ENCODE assay signal across 8 cellular contexts in genomic region chr10:90856964-90857634, GRCh38. TPM values are rescaled to one million over a fixed set of nuclear protein-coding genes. Genes with fewer than 3 reads are reported as not detected.
DNase-seq lines count a peak whose midpoint lies in the region; ATAC-seq lines count a peak whose summit lies in the region.

No MANE protein-coding gene starts in this region.

- ATAC-seq in HG02798 (IDR thresholded peaks at IDR 0.05; ENCODE audit: poor library complexity, unreplicated experiment) (peak; percentile 6), GM21825 (IDR thresholded peaks at IDR 0.05; ENCODE audit: unreplicated experiment) (no peak)
- peak; percentile 12 for ATAC-seq in activated T-helper 17 cell treated with anti-CD3 and anti-CD28 coated beads, Interleukin-2, amount 50 U/mL, for 72 hours (replicated peaks)
- ATAC-seq in stimulated activated naive B cell treated with anti-CD40 and anti-IgM and Interleukin-4, amounts not matched to agents 10 μg/mL and 1 μg/mL and 100 μg/mL, for 72 hours (replicated peaks): peak; percentile 22 to 32

- peak overlapping the region; percentile 62 for H3K4me3 ChIP-seq in CD8-positive, alpha-beta memory T cell (ENCODE audit: low read length)
- peak overlapping the region; percentile 85 for H3K4me3 ChIP-seq in iPS-18a (ENCODE audit: low read length)

- H3K9ac ChIP-seq in iPS-18a (ENCODE audit: low read length): peak overlapping the region; percentile 29

- POLR2A ChIA-PET in CD8-positive, alpha-beta memory T cell (lab: Charles Lee): no interaction called here

- H3K27me3 Mint-ChIP-seq in CD8-positive, alpha-beta memory T cell: peaks cover 39 to 77% of the 10 kb centered on the region in 2 donors
- peaks cover 48% of the 10 kb centered on the region for H3K27me3 Mint-ChIP-seq in activated T-helper 17 cell treated with anti-CD3 and anti-CD28 coated beads, Interleukin-2, amount 50 U/mL, for 72 hours
- peaks cover 26 to 41% of the 10 kb centered on the region in 2 donors for H3K27me3 Mint-ChIP-seq in stimulated activated naive B cell treated with anti-CD40 and anti-IgM and Interleukin-4, amounts not matched to agents 10 μg/mL and 1 μg/mL and 100 μg/mL, for 72 hours

- peak overlapping the region in 4 of 8 donors; percentile 48 to 79 (median 62) for H3K27ac Mint-ChIP-seq in CD8-positive, alpha-beta memory T cell
- no peak overlapping the region for H3K27ac Mint-ChIP-seq in activated T-helper 17 cell treated with anti-CD3 and anti-CD28 coated beads, Interleukin-2, amount 50 U/mL, for 72 hours
- peak overlapping the region; percentile 37 for H3K27ac Mint-ChIP-seq in stimulated activated naive B cell treated with anti-CD40 and anti-IgM and Interleukin-4, amounts not matched to agents 10 μg/mL and 1 μg/mL and 100 μg/mL, for 72 hours

- peaks cover 5 to 15% (median 14%) of the 10 kb centered on the region in 3 donors for H3K4me1 Mint-ChIP-seq in CD8-positive, alpha-beta memory T cell
- no peaks in the 10 kb centered on the region for H3K4me1 Mint-ChIP-seq in activated T-helper 17 cell treated with anti-CD3 and anti-CD28 coated beads, Interleukin-2, amount 50 U/mL, for 72 hours
- H3K4me1 Mint-ChIP-seq in stimulated activated naive B cell treated with anti-CD40 and anti-IgM and Interleukin-4, amounts not matched to agents 10 μg/mL and 1 μg/mL and 100 μg/mL, for 72 hours: peaks cover 8 to 15% of the 10 kb centered on the region in 2 donors

- CTCF ChIA-PET in CD8-positive, alpha-beta memory T cell (lab: Charles Lee): interaction anchor here (1.1 to 1.3 kb wide), 3 partner anchors 10 to 23 kb away, joined by 3 to 4 read pairs (median 4); partner anchors contain the start of gene RPP30

- H3K9me3 Mint-ChIP-seq in CD8-positive, alpha-beta memory T cell: peaks cover 0 to 2% (median 2%) of the 10 kb centered on the region in 5 donors
- no peaks in the 10 kb centered on the region for H3K9me3 Mint-ChIP-seq in activated T-helper 17 cell treated with anti-CD3 and anti-CD28 coated beads, Interleukin-2, amount 50 U/mL, for 72 hours
- no peaks in the 10 kb centered on the region for H3K9me3 Mint-ChIP-seq in stimulated activated naive B cell treated with anti-CD40 and anti-IgM and Interleukin-4, amounts not matched to agents 10 μg/mL and 1 μg/mL and 100 μg/mL, for 72 hours

- peak overlapping the region; percentile 81 to 90 (median 87) for H3K4me3 Mint-ChIP-seq in CD8-positive, alpha-beta memory T cell
- peak overlapping the region; percentile 83 for H3K4me3 Mint-ChIP-seq in activated T-helper 17 cell treated with anti-CD3 and anti-CD28 coated beads, Interleukin-2, amount 50 U/mL, for 72 hours
- peak overlapping the region; percentile 83 to 84 for H3K4me3 Mint-ChIP-seq in stimulated activated naive B cell treated with anti-CD40 and anti-IgM and Interleukin-4, amounts not matched to agents 10 μg/mL and 1 μg/mL and 100 μg/mL, for 72 hours

- H3K27ac ChIP-seq in CD8-positive, alpha-beta memory T cell (ENCODE audit: low read depth, low read length): no peak overlapping the region
- no peak overlapping the region for H3K27ac ChIP-seq in iPS-18a (ENCODE audit: low read length)

- peaks cover 0 to 4% (median 0%) of the 10 kb centered on the region in 3 donors for H3K36me3 Mint-ChIP-seq in CD8-positive, alpha-beta memory T cell
- H3K36me3 Mint-ChIP-seq in activated T-helper 17 cell treated with anti-CD3 and anti-CD28 coated beads, Interleukin-2, amount 50 U/mL, for 72 hours (ENCODE audit: low read depth): no peaks in the 10 kb centered on the region
- peaks cover 2 to 4% of the 10 kb centered on the region in 2 donors for H3K36me3 Mint-ChIP-seq in stimulated activated naive B cell treated with anti-CD40 and anti-IgM and Interleukin-4, amounts not matched to agents 10 μg/mL and 1 μg/mL and 100 μg/mL, for 72 hours

- no peaks in the 10 kb centered on the region for H3K9me3 ChIP-seq in CD8-positive, alpha-beta memory T cell (ENCODE audit: low read length)
- no peaks in the 10 kb centered on the region for H3K9me3 ChIP-seq in iPS-18a (ENCODE audit: control insufficient read depth, low read depth, low read length)

- H3K36me3 ChIP-seq in CD8-positive, alpha-beta memory T cell (ENCODE audit: insufficient read depth, low read length): no peaks in the 10 kb centered on the region
- H3K36me3 ChIP-seq in iPS-18a (ENCODE audit: control insufficient read depth, low read depth, low read length): no peaks in the 10 kb centered on the region

- H3K4me1 ChIP-seq in CD8-positive, alpha-beta memory T cell (ENCODE audit: insufficient read depth, low read length): peaks cover 5% of the 10 kb centered on the region
- H3K4me1 ChIP-seq in iPS-18a (ENCODE audit: control insufficient read depth, low read depth, low read length): peaks cover 23% of the 10 kb centered on the region

- peaks cover 36% of the 10 kb centered on the region for H3K27me3 ChIP-seq in CD8-positive, alpha-beta memory T cell (ENCODE audit: insufficient read depth, low read length, poor library complexity, severe bottlenecking)
- H3K27me3 ChIP-seq in iPS-18a (ENCODE audit: control insufficient read depth, insufficient read depth, low read length): peaks cover 28% of the 10 kb centered on the region

- peak in 2 of 5 donors; percentile 6 to 47 for DNase-seq in CD8-positive, alpha-beta memory T cell
- no peak for DNase-seq in stimulated activated naive B cell treated with anti-CD40 and anti-IgM and Interleukin-4, amounts not matched to agents 10 μg/mL and 1 μg/mL and 100 μg/mL, for 72 hours
- no peak for DNase-seq in inferior parietal cortex (ENCODE audit: extremely low spot score)
- DNase-seq in NCI-H1694 (lab: John Stamatoyannopoulos, UW): no peak

RNA-seq across cellular contexts. Expression of gene HTR7, which starts 0.7 kb away (rescaled TPM):
- not detected for total RNA-seq in CD8-positive, alpha-beta memory T cell
- polyA plus RNA-seq in CD8-positive, alpha-beta memory T cell: not detected
- total RNA-seq in activated T-helper 17 cell treated with anti-CD3 and anti-CD28 coated beads, Interleukin-2, amount 50 U/mL, for 72 hours: under 1 TPM; 0.16 to 0.28 TPM

RNA-seq across cellular contexts. Expression of gene RPP30, which starts 14.7 kb away (rescaled TPM):
- 100 to 1,000 TPM; 123 to 130 TPM for total RNA-seq in CD8-positive, alpha-beta memory T cell
- polyA plus RNA-seq in CD8-positive, alpha-beta memory T cell: 40.3 TPM
- total RNA-seq in activated T-helper 17 cell treated with anti-CD3 and anti-CD28 coated beads, Interleukin-2, amount 50 U/mL, for 72 hours: 100 to 1,000 TPM; 161 to 173 TPM
